In the genomic region with DNA sequence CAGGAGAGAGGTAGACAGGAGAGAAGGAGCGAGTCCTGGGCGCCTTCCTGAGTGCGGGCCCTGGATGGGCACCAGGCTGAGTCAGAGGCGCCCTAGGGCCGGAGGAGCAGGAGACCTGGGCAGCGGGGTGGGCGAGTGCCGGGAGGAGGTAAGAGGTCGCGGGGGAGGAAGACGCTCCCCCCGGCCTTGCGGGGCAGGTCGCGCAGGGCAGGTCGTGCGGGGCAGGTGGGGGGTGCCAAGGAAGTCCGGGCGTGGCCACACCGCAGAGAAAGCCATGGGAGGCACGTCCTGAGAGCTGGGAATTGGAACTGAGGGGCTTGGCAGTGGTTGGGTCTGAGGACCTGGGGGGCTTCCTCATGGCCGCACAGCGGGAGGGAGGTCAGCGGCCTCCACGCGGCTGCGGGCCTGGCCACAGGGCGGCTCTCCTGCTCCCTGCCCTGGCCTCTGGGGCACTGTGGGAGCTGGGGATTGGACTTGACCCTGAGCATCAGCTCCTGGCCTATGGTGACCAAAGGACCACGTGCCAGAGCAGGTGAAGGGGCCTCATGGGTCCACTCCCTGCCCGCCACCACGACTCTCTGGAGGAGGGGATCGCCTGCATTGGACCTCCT, we compare ENCODE assay signal across 20 cellular contexts. TPM values are rescaled to one million over a fixed set of nuclear protein-coding genes. Genes with fewer than 3 reads are reported as not detected.
"Had no signal": no experiment of that assay in that cellular context is flagged by ENCODE, and none has a peak within 500 bp of the region (broad histone marks: within the 10 kb centered on the region; RNA-seq: fewer than 3 reads in every experiment).

No MANE protein-coding gene starts in this region.

- H2AFZ ChIP-seq: hepatocyte, parathyroid adenoma had no signal

- H3K9me3 ChIP-seq: psoas muscle, suprapubic skin, thyroid gland, upper lobe of left lung, vagina had no signal

- H3K36me3 ChIP-seq: suprapubic skin, thyroid gland, upper lobe of left lung, vagina had no signal

- H3K4me3 Mint-ChIP-seq: natural killer cell treated with Interleukin-12 subunit alpha and Interleukin-12 subunit beta and Interleukin-15 and Interleukin-18, amount 100 ng/mL, for 72 hours had no signal

- H3K4me2 ChIP-seq: hepatocyte had no signal

- H3K9ac ChIP-seq: parathyroid adenoma had no signal

- H3K27me3 ChIP-seq: hepatocyte, thyroid gland, upper lobe of left lung, vagina had no signal

- H3K36me3 Mint-ChIP-seq: natural killer cell treated with Interleukin-12 subunit alpha and Interleukin-12 subunit beta and Interleukin-15 and Interleukin-18, amount 100 ng/mL, for 72 hours had no signal

- DNase-seq: effector CD8-positive, alpha-beta T cell; foreskin melanocyte; left colon; midbrain; psoas muscle; retina; stimulated activated CD4-positive, alpha-beta T cell treated with anti-CD3 and anti-CD28 coated beads, Interleukin-2, amount 100 ng/mL, for 24 hours; stimulated activated CD4-positive, alpha-beta T cell treated with anti-CD3 and anti-CD28 coated beads, Interleukin-4, amount 100 ng/mL, for 4 hours; stimulated activated naive CD4-positive, alpha-beta T cell; thyroid gland had no signal

- H3K4me3 ChIP-seq: coronary artery, hepatocyte, suprapubic skin, thyroid gland, vagina had no signal

- ATAC-seq: left colon, sciatic nerve had no signal

- H3K4me1 ChIP-seq: parathyroid adenoma, psoas muscle, suprapubic skin, thyroid gland, upper lobe of left lung, vagina had no signal

- H3K79me2 ChIP-seq: hepatocyte, parathyroid adenoma had no signal

- H3K27ac Mint-ChIP-seq: natural killer cell treated with Interleukin-12 subunit alpha and Interleukin-12 subunit beta and Interleukin-15 and Interleukin-18, amount 100 ng/mL, for 72 hours had no signal

- H3K27ac ChIP-seq: coronary artery, hepatocyte, parathyroid adenoma, psoas muscle, suprapubic skin, thyroid gland, upper lobe of left lung, vagina had no signal

- H3K9me3 Mint-ChIP-seq: natural killer cell treated with Interleukin-12 subunit alpha and Interleukin-12 subunit beta and Interleukin-15 and Interleukin-18, amount 100 ng/mL, for 72 hours had no signal

RNA-seq across cellular contexts. Expression of a gene that starts 0.9 kb away (rescaled TPM):
- total RNA-seq: chondrocyte, hepatocyte, left colon, omental fat pad, vagina had no signal
